In genomic region chr10:49264177-49264677, GRCh38 we compare ENCODE assay signal across 32 cellular contexts. TPM values are rescaled to one million over a fixed set of nuclear protein-coding genes. Genes with fewer than 3 reads are reported as not detected.
"Had no signal": no experiment of that assay in that cellular context is flagged by ENCODE, and none has a peak within 500 bp of the region (broad histone marks: within the 10 kb centered on the region; RNA-seq: fewer than 3 reads in every experiment).

No MANE protein-coding gene starts in this region.

- H3K27me3 Mint-ChIP-seq: activated T-helper 17 cell treated with anti-CD3 and anti-CD28 coated beads, Interleukin-2, amount 50 U/mL, for 72 hours; dendritic cell treated with granulocyte-macrophage colony-stimulating factor and Interleukin-4, amounts not matched to agents 40 ng/mL and 50 ng/mL, for 4 days had no signal

- H3K36me3 ChIP-seq: breast epithelium, gastroesophageal sphincter, lower lobe of right lung, neutrophil, pancreas, spleen, tibial nerve had no signal

- H3K4me1 ChIP-seq: breast epithelium, gastroesophageal sphincter, lower lobe of right lung, pancreas, psoas muscle, spleen, tibial nerve had no signal

- H3K27me3 ChIP-seq: gastroesophageal sphincter, neutrophil, pancreas, tibial nerve had no signal

- H3K4me1 Mint-ChIP-seq: activated T-helper 17 cell treated with anti-CD3 and anti-CD28 coated beads, Interleukin-2, amount 50 U/mL, for 72 hours; central memory CD8-positive, alpha-beta T cell; nephron had no signal

- FAIRE-seq: pancreas, TTC549 had no signal

- H3K4me3 Mint-ChIP-seq: activated CD4-positive, alpha-beta memory T cell treated with anti-CD3 and anti-CD28 coated beads for 36 hours; activated T-cell treated with anti-CD3 and anti-CD28 coated beads, Interleukin-2, amount 50 U/mL, for 4 hours; activated T-helper 17 cell treated with anti-CD3 and anti-CD28 coated beads, Interleukin-2, amount 50 U/mL, for 72 hours; central memory CD8-positive, alpha-beta T cell; dendritic cell treated with granulocyte-macrophage colony-stimulating factor and Interleukin-4, amounts not matched to agents 40 ng/mL and 50 ng/mL, for 4 days; nephron; T-helper 1 cell treated with Interleukin-12 subunit alpha and Interleukin-12 subunit beta and Interleukin-4 antibody, amounts not matched to agents 30 μg/mL and 1 μg/mL, for 36 hours had no signal

- H3K4me3 ChIP-seq: breast epithelium, gastroesophageal sphincter, lower lobe of right lung, pancreas, psoas muscle, spleen, tibial nerve had no signal

- H3K9me3 ChIP-seq: lower lobe of right lung, neutrophil, pancreas had no signal

- ATAC-seq: activated CD4-positive, CD25-positive, alpha-beta regulatory T cell treated with anti-CD3 and anti-CD28 coated beads, Interleukin-2, amount 50 U/mL, for 24 hours; activated naive CD4-positive, alpha-beta T cell treated with anti-CD3 and anti-CD28 coated beads, Interleukin-2, amount 50 U/mL, for 72 hours; activated T-cell treated with anti-CD3 and anti-CD28 coated beads, Interleukin-2, amount 50 U/mL, for 4 hours; activated T-helper 17 cell treated with anti-CD3 and anti-CD28 coated beads, Interleukin-2, amount 50 U/mL, for 72 hours; gastroesophageal sphincter; left lobe of liver; lower lobe of right lung; pancreas; psoas muscle had no signal

- H3K27ac Mint-ChIP-seq: activated CD4-positive, alpha-beta memory T cell treated with anti-CD3 and anti-CD28 coated beads for 36 hours; activated naive CD4-positive, alpha-beta T cell treated with anti-CD3 and anti-CD28 coated beads, Interleukin-2, amount 50 U/mL, for 72 hours; activated T-helper 17 cell treated with anti-CD3 and anti-CD28 coated beads, Interleukin-2, amount 50 U/mL, for 72 hours; dendritic cell treated with granulocyte-macrophage colony-stimulating factor and Interleukin-4, amounts not matched to agents 40 ng/mL and 50 ng/mL, for 4 days; nephron; T-helper 1 cell treated with Interleukin-12 subunit alpha and Interleukin-12 subunit beta and Interleukin-4 antibody, amounts not matched to agents 30 μg/mL and 1 μg/mL, for 36 hours had no signal

- H3K27ac ChIP-seq: breast epithelium, gastroesophageal sphincter, lower lobe of right lung, neutrophil, pancreas, psoas muscle, spleen, tibial nerve, VCaP had no signal

- DNase-seq: activated CD4-positive, alpha-beta memory T cell treated with anti-CD3 and anti-CD28 coated beads for 36 hours; activated CD4-positive, alpha-beta T cell treated with anti-CD3 and anti-CD28 coated beads for 48 hours; activated naive CD4-positive, alpha-beta T cell; activated T-cell treated with anti-CD3 and anti-CD28 coated beads, Interleukin-2, amount 50 U/mL, for 4 hours; effector CD4-positive, alpha-beta T cell; hippocampal formation; kidney glomerular epithelial cell; lower lobe of right lung; mesendoderm; pancreas; psoas muscle; spleen; stimulated activated naive CD4-positive, alpha-beta T cell treated with Interleukin-2 at 50 U/mL for 16 hours; SW 1271; T-helper 9 cell had no signal

RNA-seq across cellular contexts. Expression of gene C10orf71, which starts 34.7 kb away (rescaled TPM):
- total RNA-seq: activated CD4-positive, alpha-beta memory T cell treated with anti-CD3 and anti-CD28 coated beads for 36 hours; activated naive CD4-positive, alpha-beta T cell treated with anti-CD3 and anti-CD28 coated beads, Interleukin-2, amount 50 U/mL, for 72 hours; activated T-cell treated with anti-CD3 and anti-CD28 coated beads, Interleukin-2, amount 50 U/mL, for 4 hours; activated T-helper 17 cell treated with anti-CD3 and anti-CD28 coated beads, Interleukin-2, amount 50 U/mL, for 72 hours; breast epithelium; epithelial cell of proximal tubule; left lobe of liver; lower lobe of right lung; mononuclear cell; spleen; temporal lobe had no signal
- polyA plus RNA-seq: spleen had no signal
